ENCODE assay signal across 7 cellular contexts in genomic region chr1:220742520-220742919, GRCh38.
"Had no signal": no experiment of that assay in that cellular context is flagged by ENCODE, and none has a peak within 500 bp of the region (broad histone marks: within the 10 kb centered on the region; RNA-seq: fewer than 3 reads in every experiment).

No MANE protein-coding gene starts in this region.

- FAIRE-seq: H1, H54, HTR-8/SVneo had no signal

- H3K4me2 ChIP-seq: GM23338 had no signal

- H3K4me3 ChIP-seq: GM23338 had no signal

- H2AFZ ChIP-seq: GM23338 had no signal

- ATAC-seq: GM23338 had no signal

- DNase-seq: H9, HCEC 1CT, KG1 had no signal
